Comparison of ENCODE assay signal across 13 cellular contexts in the genomic region with DNA sequence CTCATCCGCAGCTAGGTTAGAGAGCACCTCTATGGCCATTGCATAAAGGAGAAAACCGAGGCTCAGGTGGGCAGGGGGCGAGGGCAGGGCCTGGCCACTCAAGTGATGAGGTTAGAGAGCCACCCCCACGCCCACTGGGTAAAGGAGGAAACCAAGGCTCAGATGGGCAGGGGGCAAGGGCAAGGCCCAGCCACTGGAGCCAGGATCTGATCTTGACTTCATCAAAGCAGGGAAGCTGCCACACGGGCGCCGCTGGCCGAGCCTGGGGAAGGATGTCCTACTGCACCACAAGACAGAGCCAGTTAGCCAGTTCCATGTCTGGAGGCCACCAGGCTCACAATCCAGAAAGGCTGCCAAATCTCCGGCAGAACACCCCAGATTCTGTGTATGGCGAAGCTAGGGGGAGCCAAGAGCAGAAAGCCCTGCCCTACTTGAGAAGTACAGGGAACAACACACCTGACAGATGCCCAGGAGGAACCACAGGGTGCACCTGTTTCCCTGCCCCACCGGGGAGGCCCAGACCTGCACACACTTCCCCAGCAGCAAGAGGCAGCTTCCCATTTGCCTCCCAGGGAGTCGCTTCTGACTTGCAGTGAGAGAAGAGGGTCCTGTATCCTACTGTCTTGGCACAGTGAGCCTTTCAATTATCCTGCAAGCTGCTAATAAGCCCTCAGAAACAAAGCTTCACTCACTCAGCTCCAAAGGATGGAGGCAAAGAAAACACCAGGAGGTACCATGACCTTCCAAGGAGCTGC.
DNase-seq lines count a peak whose midpoint lies in the region; ATAC-seq and TF ChIP-seq lines count a peak whose summit lies in the region.
"Had no signal": no experiment of that assay in that cellular context is flagged by ENCODE, and none has a peak within 500 bp of the region (broad histone marks: within the 10 kb centered on the region; RNA-seq: fewer than 3 reads in every experiment).

No MANE protein-coding gene starts in this region.

- WGBS in SK-N-SH (ENCODE audit: low lambda C conversion rate): 96% methylated on average over 12 of the region's 12 CpGs
- WGBS in testis, 2 donors: 85 to 87% methylated on average over 8 to 12 of the region's 12 CpGs

- no TSS peak for BruUV-seq in OCI-LY7 (replicated peaks; lab: Mats Ljungman, UMichigan)

- DNase-seq in SK-N-SH: no peak
- DNase-seq in OCI-LY7 (ENCODE audit: low spot score): peak; percentile 57
- DNase-seq in lower lobe of right lung: no peak
- no peak for DNase-seq in testis
- DNase-seq in germinal center (ENCODE audit: low spot score): no peak
- no peak for DNase-seq in NCI-H1092 treated with DMSO at 0.1 percent for 48 hours (lab: John Stamatoyannopoulos, UW)
- DNase-seq: activated CD8-positive, alpha-beta T cell treated with anti-CD3 and anti-CD28 coated beads, Interleukin-2, amount 10 ng/mL, durations not matched to agents 7 days and 5 days; foreskin melanocyte; T-helper 17 cell had no signal

- peaks cover 4 to 9% of the 10 kb centered on the region in 2 experiments for H3K36me3 ChIP-seq in SK-N-SH (replicated peaks in 1 of 2; ENCODE audit: control insufficient read depth in 1 of 2, insufficient read depth in 2 of 2, low read length in 1 of 2)
- no peaks in the 10 kb centered on the region for H3K36me3 ChIP-seq in OCI-LY7 (ENCODE audit: insufficient read depth, low read length)
- no peaks in the 10 kb centered on the region for H3K36me3 ChIP-seq in lower lobe of right lung
- no peaks in the 10 kb centered on the region for H3K36me3 ChIP-seq in testis (ENCODE audit: low read depth, missing control alignments)

- TF ChIP-seq CTCF in SK-N-SH (IDR thresholded peaks at IDR 0.05) (no peak), OCI-LY7 (conservative IDR thresholded peaks at IDR 0.05; ENCODE audit: low read length) (peak; percentile 45), lower lobe of right lung (IDR thresholded peaks at IDR 0.05) (no peak), testis (IDR thresholded peaks at IDR 0.05) (no peak)

- ATAC-seq in SK-N-SH treated with all-trans-retinoic acid at 6 μM for 48 hours (no peak), lower lobe of right lung (no peak), HG02623 (IDR thresholded peaks at IDR 0.05; ENCODE audit: unreplicated experiment) (no peak)
- ATAC-seq: activated CD8-positive, alpha-beta T cell treated with anti-CD3 and anti-CD28 coated beads, Interleukin-2, amount 10 ng/mL, durations not matched to agents 7 days and 5 days; T-helper 17 cell had no signal

- intact Hi-C loops in OCI-LY7 (cut with micrococcal nuclease; ENCODE audit: unreplicated experiment): loop anchor here (5.0 kb wide), 1 partner anchor 102 kb away; a partner anchor contains a TSS
- intact Hi-C loops in lower lobe of right lung (cut with DNase I): no loop called here
- intact Hi-C loops in testis (cut with DNase I; ENCODE audit: low total_unique reads): no loop called here

- H2AFZ ChIP-seq in SK-N-SH (ENCODE audit: low read depth) (no peak overlapping the region), OCI-LY7 (ENCODE audit: low read length) (no peak overlapping the region)

- H3K27me3 ChIP-seq in SK-N-SH (ENCODE audit: insufficient read depth) (no peaks in the 10 kb centered on the region), lower lobe of right lung (ENCODE audit: low read depth) (no peaks in the 10 kb centered on the region), testis (no peaks in the 10 kb centered on the region)

- TF ChIP-seq RAD21 in SK-N-SH (IDR thresholded peaks at IDR 0.05; ENCODE audit: low read length): no peak

- H3K79me2 ChIP-seq in SK-N-SH (ENCODE audit: insufficient read depth) (peaks cover 63% of the 10 kb centered on the region; the same call in 1 of the 2 replicates), OCI-LY7 (ENCODE audit: insufficient read depth, low read depth, low read length) (no peaks in the 10 kb centered on the region)

- H3K4me2 ChIP-seq in SK-N-SH (0 out of 2 replicates have a peak overlapping the region, but pooled peaks have one; percentile 22), OCI-LY7 (ENCODE audit: low read length) (peak overlapping the region; percentile 60)

- TF ChIP-seq POLR2A in testis (IDR thresholded peaks at IDR 0.05): no peak

- TF ChIP-seq EP300 in SK-N-SH (IDR thresholded peaks at IDR 0.05; ENCODE audit: borderline replicate concordance in 1 of 2, low read depth in 1 of 2, low read length in 1 of 2): no peak

- H4K20me1 ChIP-seq in SK-N-SH (ENCODE audit: insufficient read depth) (no peaks in the 10 kb centered on the region), OCI-LY7 (ENCODE audit: insufficient read depth, low read length) (no peaks in the 10 kb centered on the region)

- no peak overlapping the region for H3K9ac ChIP-seq in SK-N-SH

- no peaks in the 10 kb centered on the region for H3K9me3 ChIP-seq in SK-N-SH
- H3K9me3 ChIP-seq in OCI-LY7 (ENCODE audit: low read length): no peaks in the 10 kb centered on the region
- H3K9me3 ChIP-seq in lower lobe of right lung: no peaks in the 10 kb centered on the region
- no peaks in the 10 kb centered on the region for H3K9me3 ChIP-seq in testis

- H3K4me1 ChIP-seq in SK-N-SH (ENCODE audit: control insufficient read depth in 1 of 2, insufficient read depth in 2 of 2, low read depth in 1 of 2, low read length in 1 of 2): peaks cover 41 to 48% of the 10 kb centered on the region in 2 experiments
- H3K4me1 ChIP-seq in OCI-LY7 (ENCODE audit: insufficient read depth, low read length, poor library complexity, severe bottlenecking): peaks cover 33% of the 10 kb centered on the region
- peaks cover 95% of the 10 kb centered on the region for H3K4me1 ChIP-seq in lower lobe of right lung
- H3K4me1 ChIP-seq in testis: peaks cover 85% of the 10 kb centered on the region

- no peak overlapping the region for H3K4me3 ChIP-seq in SK-N-SH (ENCODE audit: low read depth in 2 of 2, low read length in 1 of 2)
- no peak overlapping the region for H3K4me3 ChIP-seq in OCI-LY7 (ENCODE audit: low read depth, low read length, poor library complexity, severe bottlenecking)
- H3K4me3 ChIP-seq in lower lobe of right lung: no peak overlapping the region
- no peak overlapping the region for H3K4me3 ChIP-seq in testis
- H3K4me3 ChIP-seq: dorsolateral prefrontal cortex had no signal

- H3K9me2 ChIP-seq in SK-N-SH: no peaks in the 10 kb centered on the region
- no peaks in the 10 kb centered on the region for H3K9me2 ChIP-seq in OCI-LY7 (ENCODE audit: insufficient read depth, low read length)

- POLR2A ChIA-PET in SK-N-SH (lab: Yijun Ruan, JAX) (no interaction called here), OCI-LY7 (lab: Charles Lee) (interaction anchor here (0.6 to 1.2 kb wide), 6 partner anchors 9 to 304 kb away, joined by 3 to 6 read pairs (median 4); no protein-coding TSS in a partner anchor)

- peaks cover 16% of the 10 kb centered on the region for H3F3A ChIP-seq in SK-N-SH (replicated peaks; ENCODE audit: insufficient read depth)

- CTCF ChIA-PET in SK-N-SH (lab: Yijun Ruan, JAX) (interaction anchor here (0.8 to 7.1 kb wide), 10 partner anchors 9 to 465 kb away, joined by 3 to 49 read pairs (median 4); no protein-coding TSS in a partner anchor), OCI-LY7 (lab: Charles Lee; ENCODE audit: unreplicated experiment) (interaction anchor here (0.6 to 0.7 kb wide), 4 partner anchors 101 to 339 kb away, joined by 3 to 13 read pairs (median 4); no protein-coding TSS in a partner anchor)

- H3K27ac ChIP-seq in SK-N-SH (ENCODE audit: low read depth in 2 of 2, low read length in 1 of 2): no peak overlapping the region
- H3K27ac ChIP-seq in OCI-LY7 (ENCODE audit: low read depth, low read length, poor library complexity, severe bottlenecking): peak overlapping the region; percentile 16
- H3K27ac ChIP-seq in lower lobe of right lung: peak overlapping the region; percentile 37
- H3K27ac ChIP-seq in testis: peak overlapping the region; percentile 68 to 70
- H3K27ac ChIP-seq: dorsolateral prefrontal cortex, HL-60 had no signal

TF ChIP-seq in SK-N-SH, 30 proteins besides CTCF, POLR2A, EP300 and RAD21:
- TF ChIP-seq TEAD4 (IDR thresholded peaks at IDR 0.05; ENCODE audit: borderline replicate concordance, insufficient read depth): no peak
- TF ChIP-seq EZH2phosphoT487 (IDR thresholded peaks at IDR 0.05; ENCODE audit: borderline replicate concordance, low read depth): no peak
- TF ChIP-seq, protein P1, sequence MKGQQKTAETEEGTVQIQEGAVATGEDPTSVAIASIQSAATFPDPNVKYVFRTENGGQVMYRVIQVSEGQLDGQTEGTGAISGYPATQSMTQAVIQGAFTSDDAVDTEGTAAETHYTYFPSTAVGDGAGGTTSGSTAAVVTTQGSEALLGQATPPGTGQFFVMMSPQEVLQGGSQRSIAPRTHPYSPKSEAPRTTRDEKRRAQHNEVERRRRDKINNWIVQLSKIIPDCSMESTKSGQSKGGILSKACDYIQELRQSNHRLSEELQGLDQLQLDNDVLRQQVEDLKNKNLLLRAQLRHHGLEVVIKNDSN (IDR thresholded peaks at IDR 0.05; ENCODE audit: borderline replicate concordance, low read depth): no peak
- TF ChIP-seq ELF1 (IDR thresholded peaks at IDR 0.05): no peak

TF ChIP-seq in SK-N-SH treated with all-trans-retinoic acid at 6 μM for 48 hours, 23 proteins besides CTCF, POLR2A, EP300 and RAD21 (continues in another document):
- TF ChIP-seq, protein P2, sequence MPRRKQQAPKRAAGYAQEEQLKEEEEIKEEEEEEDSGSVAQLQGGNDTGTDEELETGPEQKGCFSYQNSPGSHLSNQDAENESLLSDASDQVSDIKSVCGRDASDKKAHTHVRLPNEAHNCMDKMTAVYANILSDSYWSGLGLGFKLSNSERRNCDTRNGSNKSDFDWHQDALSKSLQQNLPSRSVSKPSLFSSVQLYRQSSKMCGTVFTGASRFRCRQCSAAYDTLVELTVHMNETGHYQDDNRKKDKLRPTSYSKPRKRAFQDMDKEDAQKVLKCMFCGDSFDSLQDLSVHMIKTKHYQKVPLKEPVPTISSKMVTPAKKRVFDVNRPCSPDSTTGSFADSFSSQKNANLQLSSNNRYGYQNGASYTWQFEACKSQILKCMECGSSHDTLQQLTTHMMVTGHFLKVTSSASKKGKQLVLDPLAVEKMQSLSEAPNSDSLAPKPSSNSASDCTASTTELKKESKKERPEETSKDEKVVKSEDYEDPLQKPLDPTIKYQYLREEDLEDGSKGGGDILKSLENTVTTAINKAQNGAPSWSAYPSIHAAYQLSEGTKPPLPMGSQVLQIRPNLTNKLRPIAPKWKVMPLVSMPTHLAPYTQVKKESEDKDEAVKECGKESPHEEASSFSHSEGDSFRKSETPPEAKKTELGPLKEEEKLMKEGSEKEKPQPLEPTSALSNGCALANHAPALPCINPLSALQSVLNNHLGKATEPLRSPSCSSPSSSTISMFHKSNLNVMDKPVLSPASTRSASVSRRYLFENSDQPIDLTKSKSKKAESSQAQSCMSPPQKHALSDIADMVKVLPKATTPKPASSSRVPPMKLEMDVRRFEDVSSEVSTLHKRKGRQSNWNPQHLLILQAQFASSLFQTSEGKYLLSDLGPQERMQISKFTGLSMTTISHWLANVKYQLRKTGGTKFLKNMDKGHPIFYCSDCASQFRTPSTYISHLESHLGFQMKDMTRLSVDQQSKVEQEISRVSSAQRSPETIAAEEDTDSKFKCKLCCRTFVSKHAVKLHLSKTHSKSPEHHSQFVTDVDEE (CRISPR knock-in tag; IDR thresholded peaks at IDR 0.05): no peak
- TF ChIP-seq TOX (CRISPR knock-in tag; IDR thresholded peaks at IDR 0.05; ENCODE audit: borderline replicate concordance): no peak
- no peak for TF ChIP-seq ZNF70 (CRISPR knock-in tag; IDR thresholded peaks at IDR 0.05)
- TF ChIP-seq SNAI2 (CRISPR knock-in tag; IDR thresholded peaks at IDR 0.05): no peak
- no peak for TF ChIP-seq ESRRG (CRISPR knock-in tag; IDR thresholded peaks at IDR 0.05)

Comparison
In these comparisons a context has a peak if more than half of its experiments do, and no peak if none do; other contexts are left out.
1. H3K27ac ChIP-seq: peak in OCI-LY7 (single experiment), lower lobe of right lung (single experiment) and testis (2 of 2); none in SK-N-SH (0 of 2).